In genomic region chr11:59810189-59810910, GRCh38 we compare ENCODE assay signal across 8 cellular contexts. TPM values are rescaled to one million over a fixed set of nuclear protein-coding genes. Genes with fewer than 3 reads are reported as not detected.
DNase-seq lines count a peak whose midpoint lies in the region; ATAC-seq and TF ChIP-seq lines count a peak whose summit lies in the region.

Gene MRPL16, minus strand, starts transcription at chr11:59810778. Its CDS starts 120 bp downstream, at chr11:59810658.

- TF ChIP-seq POLR2A in spleen (IDR thresholded peaks at IDR 0.05) = peak in 2 of 3 donors; percentile 23 to 42

- peaks cover 3 to 11% (median 9%) of the 10 kb centered on the region in 3 donors for H3K36me3 Mint-ChIP-seq in immature natural killer cell

- intact Hi-C loops in mammary epithelial cell (cut with micrococcal nuclease) = no loop called here
- intact Hi-C loops in spleen (cut with DNase I; ENCODE audit: low total_unique reads) = no loop called here

- H3K9me3 ChIP-seq in WERI-Rb-1 (ENCODE audit: severe bottlenecking) (no peaks in the 10 kb centered on the region), mammary epithelial cell (replicated peaks; ENCODE audit: insufficient read depth, low read length) (no peaks in the 10 kb centered on the region), spleen (no peaks in the 10 kb centered on the region)

- CTCF ChIA-PET in mammary epithelial cell (lab: Charles Lee; ENCODE audit: low non-redundant PET) = no interaction called here

- peaks cover 6 to 11% (median 8%) of the 10 kb centered on the region in 3 donors for H3K27me3 Mint-ChIP-seq in immature natural killer cell (ENCODE audit: low read depth in 3 of 3)

- H3K4me3 Mint-ChIP-seq in immature natural killer cell = peak within 1 kb of the TSS; percentile 90 to 95 (median 91)

- H3K9me3 Mint-ChIP-seq in immature natural killer cell = no peaks in the 10 kb centered on the region

- WGBS in mammary epithelial cell (ENCODE audit: low coverage, missing lambda C conversion rate) = 6% methylated on average over 14 of the region's 54 CpGs
- WGBS in spleen, 5 donors = 0 to 1% (median 1%) methylated on average over 45 to 54 of the region's 54 CpGs

- peak within 1 kb of the TSS; percentile 86 for H3K4me2 ChIP-seq in mammary epithelial cell (ENCODE audit: insufficient read depth, low read depth, low read length)

- peak; percentile 91 for DNase-seq in AG08395 (ENCODE audit: low spot score)
- peak; percentile 80 for DNase-seq in NCI-H2196 treated with DMSO at 0.1 percent for 48 hours (lab: John Stamatoyannopoulos, UW; ENCODE audit: unreplicated experiment)
- peak; percentile 95 for DNase-seq in WERI-Rb-1
- peak; percentile 92 for DNase-seq in mammary epithelial cell
- peak; percentile 81 to 86 (median 83) for DNase-seq in immature natural killer cell
- peak; percentile 95 for DNase-seq in spleen

- peak within 1 kb of the TSS; percentile 83 to 91 (median 88) for H3K27ac Mint-ChIP-seq in immature natural killer cell

- H3K36me3 ChIP-seq in WERI-Rb-1 (peaks cover 23% of the 10 kb centered on the region), mammary epithelial cell (ENCODE audit: insufficient read depth, low read length) (peaks cover 12% of the 10 kb centered on the region), spleen (peaks cover 0 to 41% (median 29%) of the 10 kb centered on the region in 6 donors)

- peak within 1 kb of the TSS; percentile 91 for H2AFZ ChIP-seq in mammary epithelial cell (ENCODE audit: low read depth, low read length)

- TF ChIP-seq CTCF in WERI-Rb-1 (IDR thresholded peaks at IDR 0.05; ENCODE audit: low read depth, low read length) = peak; percentile 69
- TF ChIP-seq CTCF in mammary epithelial cell (conservative IDR thresholded peaks at IDR 0.05 in 1 of 2, IDR thresholded peaks at IDR 0.05 in 1 of 2; ENCODE audit: extremely low read depth in 1 of 2, insufficient read depth in 1 of 2, low read depth in 1 of 2, low read length in 2 of 2) = peak; percentile 25 to 54
- peak in 8 of 11 experiments; percentile 7 to 43 (median 31) for TF ChIP-seq CTCF in spleen (IDR thresholded peaks at IDR 0.05 in 8 of 11, conservative IDR thresholded peaks at IDR 0.05 in 3 of 11)

- peak within 1 kb of the TSS; percentile 81 for H3K9ac ChIP-seq in mammary epithelial cell (ENCODE audit: insufficient read depth, low read length)

- in situ Hi-C loops in mammary epithelial cell (cut with MboI; ENCODE audit: low sequenced_read_pairs in 2 of 2) = loop anchor here (25.0 kb wide), 1 partner anchor 327 kb away; no protein-coding TSS in a partner anchor

- H3K27ac ChIP-seq in WERI-Rb-1 (peak within 1 kb of the TSS; percentile 78), mammary epithelial cell (ENCODE audit: insufficient read depth, low read depth, low read length) (peak within 1 kb of the TSS; percentile 66), spleen (peak within 1 kb of the TSS; percentile 59 to 90 (median 87))

- H3K27me3 ChIP-seq in WERI-Rb-1 (ENCODE audit: insufficient read depth, low read depth, severe bottlenecking) (no peaks in the 10 kb centered on the region), mammary epithelial cell (ENCODE audit: insufficient read depth, low read length) (no peaks in the 10 kb centered on the region), spleen (replicated peaks in 1 of 7) (no peaks in the 10 kb centered on the region)

- H4K20me1 ChIP-seq in mammary epithelial cell (ENCODE audit: insufficient read depth, low read length) = no peaks in the 10 kb centered on the region

- peaks cover 28 to 37% of the 10 kb centered on the region in 2 donors for H3K4me1 Mint-ChIP-seq in immature natural killer cell

- dilution Hi-C loops in mammary epithelial cell (cut with HindIII; ENCODE audit: low sequenced_read_pairs) = no loop called here

- peaks cover 17% of the 10 kb centered on the region for H3K4me1 ChIP-seq in mammary epithelial cell (ENCODE audit: insufficient read depth, low read length)
- peaks cover 0 to 41% (median 17%) of the 10 kb centered on the region in 6 donors for H3K4me1 ChIP-seq in spleen

- no TSS peak for BruUV-seq in mammary epithelial cell (replicated peaks; lab: Mats Ljungman, UMichigan)

- peaks cover 26% of the 10 kb centered on the region for H3K79me2 ChIP-seq in mammary epithelial cell (ENCODE audit: insufficient read depth, low read length)

- peak; percentile 94 for ATAC-seq in GM18873 (IDR thresholded peaks at IDR 0.05; ENCODE audit: low FRiP score, unreplicated experiment)
- ATAC-seq in HG03139 (IDR thresholded peaks at IDR 0.05; ENCODE audit: unreplicated experiment) = peak; percentile 97

- H3K4me3 ChIP-seq in WERI-Rb-1 (ENCODE audit: low read depth, low read length) (peak within 1 kb of the TSS; percentile 62), mammary epithelial cell (replicated peaks in 1 of 3; ENCODE audit: insufficient read depth in 1 of 3, low read depth in 2 of 3, low read length in 3 of 3) (peak within 1 kb of the TSS; percentile 73 to 94 (median 92)), spleen (peak within 1 kb of the TSS; percentile 64 to 93 (median 78))

RNA-seq across cellular contexts. Expression of gene MRPL16, which starts in this region (rescaled TPM):
- 10 to 100 TPM; 27.7 to 46.6 TPM for total RNA-seq in mammary epithelial cell
- 90.3 TPM for polyA plus RNA-seq in mammary epithelial cell
- 45.1 TPM for polyA minus RNA-seq in mammary epithelial cell
- polyA plus RNA-seq in immature natural killer cell = 10 to 100 TPM; 64.1 to 77.5 (median 68.7) TPM
- 10 to 100 TPM; 35.6 to 55.9 (median 43.7) TPM for total RNA-seq in spleen
- polyA plus RNA-seq in spleen = 10 to 100 TPM; 65.5 to 78.9 (median 70.7) TPM

Comparison
In these comparisons a context has a peak if more than half of its experiments do, and no peak if none do; other contexts are left out.
1. Peak in every context shown above with its lines: DNase-seq, ATAC-seq, H3K4me3 ChIP-seq and H3K27ac ChIP-seq.